ENCODE assay signal across 10 cellular contexts in genomic region chr5:76737131-76737556, GRCh38. TPM values are rescaled to one million over a fixed set of nuclear protein-coding genes. Genes with fewer than 3 reads are reported as not detected.
DNase-seq lines count a peak whose midpoint lies in the region; ATAC-seq and TF ChIP-seq lines count a peak whose summit lies in the region.
"Had no signal": no experiment of that assay in that cellular context is flagged by ENCODE, and none has a peak within 500 bp of the region (broad histone marks: within the 10 kb centered on the region; RNA-seq: fewer than 3 reads in every experiment).

No MANE protein-coding gene starts in this region.

- H3K4me3 ChIP-seq in heart left ventricle (no peak overlapping the region), right cardiac atrium (ENCODE audit: low read length) (no peak overlapping the region)

- no peak for TF ChIP-seq POLR2A in heart left ventricle (IDR thresholded peaks at IDR 0.05)

- H3K27me3 Mint-ChIP-seq in activated T-helper 2 cell treated with anti-CD3 and anti-CD28 coated beads, Interferon-gamma antibody, Interleukin-2, Interleukin-4, amounts not matched to agents 10 μg/mL and 5 μg/mL and 100 μg/mL, durations not matched to agents 14 hours and 24 hours and 36 hours (ENCODE audit: low read depth) = no peaks in the 10 kb centered on the region
- H3K27me3 Mint-ChIP-seq in stimulated activated naive B cell treated with anti-CD40 and anti-IgM and Interleukin-4, amounts not matched to agents 10 μg/mL and 1 μg/mL and 100 μg/mL, for 72 hours = peaks cover 8 to 11% of the 10 kb centered on the region in 2 donors

- no peaks in the 10 kb centered on the region for H3K27me3 ChIP-seq in heart left ventricle
- no peaks in the 10 kb centered on the region for H3K27me3 ChIP-seq in right cardiac atrium (ENCODE audit: control insufficient read depth, insufficient read depth)

- whole genome bisulfite sequencing in heart left ventricle, 4 donors = 17 to 41% (median 29%) methylated on average over 1 of the region's 1 CpG
- 58% methylated on average over 1 of the region's 1 CpG for WGBS in right cardiac atrium

- H3K4me3 Mint-ChIP-seq in activated T-helper 2 cell treated with anti-CD3 and anti-CD28 coated beads, Interferon-gamma antibody, Interleukin-2, Interleukin-4, amounts not matched to agents 10 μg/mL and 5 μg/mL and 100 μg/mL, durations not matched to agents 14 hours and 24 hours and 36 hours (ENCODE audit: low read depth) = no peak overlapping the region
- H3K4me3 Mint-ChIP-seq in stimulated activated naive B cell treated with anti-CD40 and anti-IgM and Interleukin-4, amounts not matched to agents 10 μg/mL and 1 μg/mL and 100 μg/mL, for 72 hours = no peak overlapping the region

- peaks cover 4% of the 10 kb centered on the region for H3K36me3 Mint-ChIP-seq in activated T-helper 2 cell treated with anti-CD3 and anti-CD28 coated beads, Interferon-gamma antibody, Interleukin-2, Interleukin-4, amounts not matched to agents 10 μg/mL and 5 μg/mL and 100 μg/mL, durations not matched to agents 14 hours and 24 hours and 36 hours (ENCODE audit: low read depth)
- no peaks in the 10 kb centered on the region for H3K36me3 Mint-ChIP-seq in stimulated activated naive B cell treated with anti-CD40 and anti-IgM and Interleukin-4, amounts not matched to agents 10 μg/mL and 1 μg/mL and 100 μg/mL, for 72 hours

- H3K9me3 Mint-ChIP-seq in activated T-helper 2 cell treated with anti-CD3 and anti-CD28 coated beads, Interferon-gamma antibody, Interleukin-2, Interleukin-4, amounts not matched to agents 10 μg/mL and 5 μg/mL and 100 μg/mL, durations not matched to agents 14 hours and 24 hours and 36 hours = no peaks in the 10 kb centered on the region
- no peaks in the 10 kb centered on the region for H3K9me3 Mint-ChIP-seq in stimulated activated naive B cell treated with anti-CD40 and anti-IgM and Interleukin-4, amounts not matched to agents 10 μg/mL and 1 μg/mL and 100 μg/mL, for 72 hours

- intact Hi-C loops in heart left ventricle (cut with DNase I) (no loop called here), right cardiac atrium (cut with DNase I) (no loop called here), left colon (cut with DNase I, micrococcal nuclease) (no loop called here)
- intact Hi-C loops in activated T-helper 2 cell treated with anti-CD3 and anti-CD28 coated beads, Interferon-gamma antibody, Interleukin-2, Interleukin-4, amounts not matched to agents 10 μg/mL and 5 μg/mL and 100 μg/mL, durations not matched to agents 14 hours and 24 hours and 36 hours (cut with micrococcal nuclease) = no loop called here

- peak in 1 of 4 donors; percentile 20 for ATAC-seq in heart left ventricle
- no peak for ATAC-seq in right cardiac atrium
- ATAC-seq in HG03175 (IDR thresholded peaks at IDR 0.05; ENCODE audit: unreplicated experiment) = peak; percentile 20
- ATAC-seq in stimulated activated naive B cell treated with anti-CD40 and anti-IgM and Interleukin-4, amounts not matched to agents 10 μg/mL and 1 μg/mL and 100 μg/mL, for 72 hours (replicated peaks) = peak; percentile 28 to 41
- no peak for ATAC-seq in left colon

- H3K4me1 ChIP-seq in heart left ventricle = peaks cover 0 to 41% (median 8%) of the 10 kb centered on the region in 12 donors
- peaks cover 2% of the 10 kb centered on the region for H3K4me1 ChIP-seq in right cardiac atrium (ENCODE audit: control insufficient read depth, insufficient read depth, low read length)

- H3K27ac ChIP-seq in heart left ventricle (peak overlapping the region in 7 of 12 donors; percentile 3 to 81 (median 33)), right cardiac atrium (ENCODE audit: low read length) (no peak overlapping the region)

- H3K4me1 Mint-ChIP-seq in activated T-helper 2 cell treated with anti-CD3 and anti-CD28 coated beads, Interferon-gamma antibody, Interleukin-2, Interleukin-4, amounts not matched to agents 10 μg/mL and 5 μg/mL and 100 μg/mL, durations not matched to agents 14 hours and 24 hours and 36 hours (ENCODE audit: low read depth) = peaks cover 37% of the 10 kb centered on the region
- H3K4me1 Mint-ChIP-seq in stimulated activated naive B cell treated with anti-CD40 and anti-IgM and Interleukin-4, amounts not matched to agents 10 μg/mL and 1 μg/mL and 100 μg/mL, for 72 hours = peaks cover 10 to 18% of the 10 kb centered on the region in 2 donors

- H3K9me3 ChIP-seq in heart left ventricle (no peaks in the 10 kb centered on the region), right cardiac atrium (ENCODE audit: control insufficient read depth, low read length) (no peaks in the 10 kb centered on the region)

- H3K27ac Mint-ChIP-seq in activated T-helper 2 cell treated with anti-CD3 and anti-CD28 coated beads, Interferon-gamma antibody, Interleukin-2, Interleukin-4, amounts not matched to agents 10 μg/mL and 5 μg/mL and 100 μg/mL, durations not matched to agents 14 hours and 24 hours and 36 hours = peak overlapping the region; percentile 67
- H3K27ac Mint-ChIP-seq in stimulated activated naive B cell treated with anti-CD40 and anti-IgM and Interleukin-4, amounts not matched to agents 10 μg/mL and 1 μg/mL and 100 μg/mL, for 72 hours = no peak overlapping the region

- DNase-seq in heart left ventricle (no peak), right cardiac atrium (no peak), NCI-H2171 treated with DMSO at 0.1 percent for 48 hours (lab: John Stamatoyannopoulos, UW) (no peak), retina (no peak), left colon (no peak)
- no peak for DNase-seq in activated T-helper 2 cell treated with anti-CD3 and anti-CD28 coated beads, Interferon-gamma antibody, Interleukin-2, Interleukin-4, amounts not matched to agents 10 μg/mL and 5 μg/mL and 100 μg/mL, durations not matched to agents 14 hours and 24 hours and 36 hours (ENCODE audit: low spot score)
- DNase-seq in stimulated activated naive B cell treated with anti-CD40 and anti-IgM and Interleukin-4, amounts not matched to agents 10 μg/mL and 1 μg/mL and 100 μg/mL, for 72 hours = no peak
- DNase-seq: NCI-H2081 treated with DMSO at 0.1 percent for 48 hours; stimulated activated naive CD4-positive, alpha-beta T cell treated with Interleukin-2 at 50 U/mL for 16 hours had no signal

- peaks cover 0 to 28% (median 13%) of the 10 kb centered on the region in 9 donors for H3K36me3 ChIP-seq in heart left ventricle

- TF ChIP-seq CTCF in heart left ventricle (IDR thresholded peaks at IDR 0.05) = no peak

RNA-seq across cellular contexts. Expression of gene F2R, which starts 21.2 kb away (rescaled TPM):
- total RNA-seq in heart left ventricle (10 to 100 TPM in 7 of 9 donors, 1 to 10 TPM in 2; 8.6 to 28.2 (median 13.6) TPM), right cardiac atrium (10 to 100 TPM in 1 of 4 donors, 1 to 10 TPM in 3; 6.4 to 22.1 (median 8.5) TPM), left colon (1 to 10 TPM; 5.3 to 5.5 TPM)
- polyA plus RNA-seq in heart left ventricle (10 to 100 TPM in 1 of 2 donors, 1 to 10 TPM in 1; 2.5 to 19.3 TPM), right cardiac atrium (4.3 TPM)
- total RNA-seq in activated T-helper 2 cell treated with anti-CD3 and anti-CD28 coated beads, Interferon-gamma antibody, Interleukin-2, Interleukin-4, amounts not matched to agents 10 μg/mL and 5 μg/mL and 100 μg/mL, durations not matched to agents 14 hours and 24 hours and 36 hours = 2.8 and 3.3 TPM in 2 replicates

Comparison
In these comparisons a context has a peak if more than half of its experiments do, and no peak if none do; other contexts are left out.
1. ATAC-seq: peak in HG03175 (single experiment) and stimulated activated naive B cell treated with anti-CD40 and anti-IgM and Interleukin-4, amounts not matched to agents 10 μg/mL and 1 μg/mL and 100 μg/mL, for 72 hours (2 of 2); none in right cardiac atrium (0 of 2) and left colon (single experiment).